In genomic region chr4:139973611-139974010, GRCh38 we compare ENCODE assay signal across 21 cellular contexts.
DNase-seq lines count a peak whose midpoint lies in the region; ATAC-seq, FAIRE-seq and TF ChIP-seq lines count a peak whose summit lies in the region.
"Had no signal": no experiment of that assay in that cellular context is flagged by ENCODE, and none has a peak within 500 bp of the region (broad histone marks: within the 10 kb centered on the region; RNA-seq: fewer than 3 reads in every experiment).

No MANE protein-coding gene starts in this region.

- no peak for TF ChIP-seq RAD21 in GM12878 (IDR thresholded peaks at IDR 0.05; ENCODE audit: insufficient read depth, low read depth, low read length)

- H3K79me2 ChIP-seq in MM.1S (ENCODE audit: low read length) (no peaks in the 10 kb centered on the region), GM12878 (ENCODE audit: control insufficient read depth, insufficient read depth, low read length) (no peaks in the 10 kb centered on the region)

- no peaks in the 10 kb centered on the region for H3K9me3 ChIP-seq in BLaER1
- no peaks in the 10 kb centered on the region for H3K9me3 ChIP-seq in MM.1S (replicated peaks; ENCODE audit: insufficient read depth, low read length)
- H3K9me3 ChIP-seq in GM12878 (replicated peaks; ENCODE audit: control insufficient read depth, insufficient read depth, low read length) = no peaks in the 10 kb centered on the region
- H3K9me3 ChIP-seq: Caco-2 had no signal

- SMC1A ChIA-PET in GM12878 (lab: Charles Lee; ENCODE audit: uncharacterized antibody, unreplicated experiment) = interaction anchor here (1.6 kb wide), 1 partner anchor 26 kb away, joined by 6 read pairs; no protein-coding TSS in a partner anchor

- no peak for TF ChIP-seq POLR2A in GM12878 (IDR thresholded peaks at IDR 0.05; ENCODE audit: low read depth, low read length)

- peak overlapping the region; percentile 23 for H3K4me2 ChIP-seq in BLaER1
- no peak overlapping the region for H3K4me2 ChIP-seq in MM.1S (ENCODE audit: low read depth, low read length)
- no peak overlapping the region for H3K4me2 ChIP-seq in GM12878 (ENCODE audit: control insufficient read depth, insufficient read depth)

- intact Hi-C loops in GM12878 (cut with micrococcal nuclease; ENCODE audit: unreplicated experiment) = no loop called here

- DNase-seq in MM.1S (peak; percentile 70), GM12878 (ENCODE audit: low read depth, low spot score) (no peak), renal cortical epithelial cell (ENCODE audit: low read depth) (peak; percentile 13), dedifferentiated amniotic fluid mesenchymal stem cell (ENCODE audit: extremely low spot score) (no peak)
- DNase-seq: activated T-cell treated with anti-CD3 and anti-CD28 coated beads for 4 hours, anterior cingulate cortex, Caco-2, DMS79, GOT3, NCI-H1105 treated with DMSO at 0.1 percent for 48 hours, NCI-H2029 treated with DMSO at 0.1 percent for 48 hours, occipital lobe, T-helper 2 cell, trophoblast cell had no signal

- peaks cover 6% of the 10 kb centered on the region; the same call in 1 of the 2 replicates for H3F3A ChIP-seq in MM.1S (ENCODE audit: insufficient read depth, low read length)

- no TSS peak for BruUV-seq in GM12878 (replicated peaks; lab: Mats Ljungman, UMichigan)

- H3K4me1 ChIP-seq in BLaER1 (peaks cover 59% of the 10 kb centered on the region), MM.1S (ENCODE audit: low read length) (peaks cover 34% of the 10 kb centered on the region), GM12878 (ENCODE audit: control insufficient read depth, insufficient read depth, low read length) (peaks cover 33% of the 10 kb centered on the region)

- in situ Hi-C loops in GM12878 (cut with MboI) = no loop called here

- H3K36me3 ChIP-seq in BLaER1 (no peaks in the 10 kb centered on the region), MM.1S (replicated peaks; ENCODE audit: insufficient read depth, low read length) (no peaks in the 10 kb centered on the region), GM12878 (ENCODE audit: control insufficient read depth in 2 of 2, insufficient read depth in 2 of 2, low read length in 1 of 2) (no peaks in the 10 kb centered on the region)

- no peak overlapping the region for H2AFZ ChIP-seq in MM.1S (ENCODE audit: low read length)
- H2AFZ ChIP-seq in GM12878 (ENCODE audit: control insufficient read depth, low read depth, low read length) = no peak overlapping the region

- CTCF ChIA-PET in GM12878 (lab: Yijun Ruan, JAX) = interaction anchor here (0.7 to 1.2 kb wide), 2 partner anchors 11 to 78 kb away, joined by 4 read pairs; no protein-coding TSS in a partner anchor

- ATAC-seq in GM12878 (no peak), GM18858 (IDR thresholded peaks at IDR 0.05; ENCODE audit: unreplicated experiment) (no peak), HG03175 (IDR thresholded peaks at IDR 0.05; ENCODE audit: unreplicated experiment) (no peak), GM18502 (IDR thresholded peaks at IDR 0.05; ENCODE audit: poor library complexity, unreplicated experiment) (no peak)
- ATAC-seq: left lobe of liver, SK-N-SH treated with all-trans-retinoic acid at 6 μM for 48 hours had no signal

- POLR2A ChIA-PET in GM12878 (lab: Charles Lee) = no interaction called here

- no peak overlapping the region for H3K9ac ChIP-seq in BLaER1
- no peak overlapping the region for H3K9ac ChIP-seq in MM.1S (ENCODE audit: low read length)
- H3K9ac ChIP-seq in GM12878 (ENCODE audit: control insufficient read depth, insufficient read depth, low read length) = no peak overlapping the region

- RAD21 ChIA-PET in GM12878 (lab: Charles Lee; ENCODE audit: unreplicated experiment) = interaction anchor here (0.6 kb wide), 1 partner anchor 1677 kb away, joined by 3 read pairs; no protein-coding TSS in a partner anchor

- no peaks in the 10 kb centered on the region for H3K9me2 ChIP-seq in MM.1S (replicated peaks; ENCODE audit: insufficient read depth, low read length)

- no peak overlapping the region for H3K27ac ChIP-seq in BLaER1
- no peak overlapping the region for H3K27ac ChIP-seq in MM.1S (ENCODE audit: low read length)
- no peak overlapping the region for H3K27ac ChIP-seq in GM12878 (ENCODE audit: control insufficient read depth, insufficient read depth)
- H3K27ac ChIP-seq: C4-2B had no signal

- H4K20me1 ChIP-seq in BLaER1 (peaks cover 21% of the 10 kb centered on the region), MM.1S (ENCODE audit: insufficient read depth, low read length) (no peaks in the 10 kb centered on the region), GM12878 (ENCODE audit: control insufficient read depth, insufficient read depth) (no peaks in the 10 kb centered on the region)

- TF ChIP-seq CTCF in MM.1S (IDR thresholded peaks at IDR 0.05; ENCODE audit: low read length) = no peak
- TF ChIP-seq CTCF in GM12878 (IDR thresholded peaks at IDR 0.05 in 2 of 3, conservative IDR thresholded peaks at IDR 0.05 in 1 of 3; ENCODE audit: control insufficient read depth in 2 of 3, extremely low read depth in 1 of 3, insufficient read depth in 1 of 3, low read depth in 3 of 3, low read length in 3 of 3) = no peak

- H3K27me3 ChIP-seq in BLaER1 (no peaks in the 10 kb centered on the region), MM.1S (replicated peaks; ENCODE audit: insufficient read depth, low read length) (no peaks in the 10 kb centered on the region), GM12878 (replicated peaks in 1 of 2; ENCODE audit: control insufficient read depth in 2 of 2, insufficient read depth in 2 of 2, low read length in 1 of 2) (no peaks in the 10 kb centered on the region)

- no peak for TF ChIP-seq EP300 in GM12878 (IDR thresholded peaks at IDR 0.05; ENCODE audit: borderline replicate concordance in 1 of 2, control insufficient read depth in 1 of 2, low read depth in 2 of 2, low read length in 2 of 2)

- no peak overlapping the region for H3K4me3 ChIP-seq in BLaER1
- H3K4me3 ChIP-seq in MM.1S (ENCODE audit: low read length) = no peak overlapping the region
- no peak overlapping the region for H3K4me3 ChIP-seq in GM12878

- no peak for FAIRE-seq in GM12878 (lab: Jason Lieb, UNC)

TF ChIP-seq in GM12878, 131 proteins besides CTCF, POLR2A, EP300 and RAD21:
- TF ChIP-seq IRF5 (IDR thresholded peaks at IDR 0.05; ENCODE audit: borderline replicate concordance) (no peak), JUNB (IDR thresholded peaks at IDR 0.05) (no peak), MTA3 (IDR thresholded peaks at IDR 0.05; ENCODE audit: borderline replicate concordance, low read length) (no peak), RUNX3 (IDR thresholded peaks at IDR 0.05; ENCODE audit: low read length) (0 out of 2 replicates have a peak, but pooled peaks have one; percentile 14), ZNF384 (IDR thresholded peaks at IDR 0.05; ENCODE audit: borderline replicate concordance, low read depth, low read length) (no peak)
- TF ChIP-seq, protein P1, sequence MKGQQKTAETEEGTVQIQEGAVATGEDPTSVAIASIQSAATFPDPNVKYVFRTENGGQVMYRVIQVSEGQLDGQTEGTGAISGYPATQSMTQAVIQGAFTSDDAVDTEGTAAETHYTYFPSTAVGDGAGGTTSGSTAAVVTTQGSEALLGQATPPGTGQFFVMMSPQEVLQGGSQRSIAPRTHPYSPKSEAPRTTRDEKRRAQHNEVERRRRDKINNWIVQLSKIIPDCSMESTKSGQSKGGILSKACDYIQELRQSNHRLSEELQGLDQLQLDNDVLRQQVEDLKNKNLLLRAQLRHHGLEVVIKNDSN (IDR thresholded peaks at IDR 0.05; ENCODE audit: borderline replicate concordance, extremely low read length, insufficient read depth, low read depth, low read length) = no peak
TF ChIP-seq in GM12878: peak in this region for 1.

Comparison
In these comparisons a context has a peak if more than half of its experiments do, and no peak if none do; other contexts are left out.
1. DNase-seq: peak in MM.1S (single experiment) and renal cortical epithelial cell (single experiment); none in GM12878 (single experiment) and dedifferentiated amniotic fluid mesenchymal stem cell (single experiment).